In genomic region chr19:3365447-3366103, GRCh38 we compare ENCODE assay signal across 8 cellular contexts. TPM values are rescaled to one million over a fixed set of nuclear protein-coding genes. Genes with fewer than 3 reads are reported as not detected.
DNase-seq lines count a peak whose midpoint lies in the region; ATAC-seq and TF ChIP-seq lines count a peak whose summit lies in the region.

No MANE protein-coding gene starts in this region.

- H3K4me1 ChIP-seq in sigmoid colon = peaks cover 0 to 68% (median 60%) of the 10 kb centered on the region in 4 donors

- peaks cover 39% of the 10 kb centered on the region for H3K27me3 Mint-ChIP-seq in activated T-helper 2 cell treated with anti-CD3 and anti-CD28 coated beads, Interferon-gamma antibody, Interleukin-2, Interleukin-4, amounts not matched to agents 10 μg/mL and 5 μg/mL and 100 μg/mL, durations not matched to agents 14 hours and 24 hours and 36 hours (ENCODE audit: low read depth)

- 12 to 15% methylated on average over 17 of the region's 17 CpGs for WGBS in sigmoid colon, 2 donors

- H3K27me3 ChIP-seq in sigmoid colon = no peaks in the 10 kb centered on the region

- no peaks in the 10 kb centered on the region for H3K36me3 Mint-ChIP-seq in activated T-helper 2 cell treated with anti-CD3 and anti-CD28 coated beads, Interferon-gamma antibody, Interleukin-2, Interleukin-4, amounts not matched to agents 10 μg/mL and 5 μg/mL and 100 μg/mL, durations not matched to agents 14 hours and 24 hours and 36 hours (ENCODE audit: low read depth)

- no peaks in the 10 kb centered on the region for H3K9me3 Mint-ChIP-seq in activated T-helper 2 cell treated with anti-CD3 and anti-CD28 coated beads, Interferon-gamma antibody, Interleukin-2, Interleukin-4, amounts not matched to agents 10 μg/mL and 5 μg/mL and 100 μg/mL, durations not matched to agents 14 hours and 24 hours and 36 hours

- H3K4me3 ChIP-seq in LNCaP clone FGC (ENCODE audit: low read depth, low read length) (peak overlapping the region; percentile 92), sigmoid colon (peak overlapping the region; percentile 97 to 100 (median 99))

- peak overlapping the region; percentile 51 for H3K4me3 Mint-ChIP-seq in activated T-helper 2 cell treated with anti-CD3 and anti-CD28 coated beads, Interferon-gamma antibody, Interleukin-2, Interleukin-4, amounts not matched to agents 10 μg/mL and 5 μg/mL and 100 μg/mL, durations not matched to agents 14 hours and 24 hours and 36 hours (ENCODE audit: low read depth)

- no peak for TF ChIP-seq POLR2A in sigmoid colon (IDR thresholded peaks at IDR 0.05)

- TF ChIP-seq EP300 in sigmoid colon (IDR thresholded peaks at IDR 0.05) = peak; percentile 24 to 95 (median 58)

- DNase-seq in D341Med (ENCODE audit: low spot score) (peak; percentile 58), LNCaP clone FGC (ENCODE audit: low read depth) (no peak), left cardiac atrium (peak; percentile 78), sigmoid colon (peak; percentile 94), SW480 (ENCODE audit: low spot score) (no peak), OCI-M2 (lab: John Stamatoyannopoulos, UW; ENCODE audit: unreplicated experiment) (no peak)
- no peak for DNase-seq in activated T-helper 2 cell treated with anti-CD3 and anti-CD28 coated beads, Interferon-gamma antibody, Interleukin-2, Interleukin-4, amounts not matched to agents 10 μg/mL and 5 μg/mL and 100 μg/mL, durations not matched to agents 14 hours and 24 hours and 36 hours (ENCODE audit: low spot score)

- TF ChIP-seq CTCF in LNCaP clone FGC (IDR thresholded peaks at IDR 0.05; ENCODE audit: control insufficient read depth, extremely low read depth, insufficient read depth) = no peak
- no peak for TF ChIP-seq CTCF in sigmoid colon (IDR thresholded peaks at IDR 0.05)

- H3K27ac ChIP-seq in sigmoid colon = peak overlapping the region; percentile 98 to 100 (median 100)

- intact Hi-C loops in activated T-helper 2 cell treated with anti-CD3 and anti-CD28 coated beads, Interferon-gamma antibody, Interleukin-2, Interleukin-4, amounts not matched to agents 10 μg/mL and 5 μg/mL and 100 μg/mL, durations not matched to agents 14 hours and 24 hours and 36 hours (cut with micrococcal nuclease) = no loop called here
- intact Hi-C loops in left cardiac atrium (cut with DNase I) = loop anchor here (5.0 kb wide), 2 partner anchors 37 to 42 kb away; no protein-coding TSS in a partner anchor
- intact Hi-C loops in sigmoid colon (cut with DNase I) = loop anchor here (2.0 to 5.0 kb wide), 2 partner anchors 63 to 87 kb away; no protein-coding TSS in a partner anchor

- no peaks in the 10 kb centered on the region for H3K36me3 ChIP-seq in sigmoid colon

- no peak overlapping the region for H3K27ac Mint-ChIP-seq in activated T-helper 2 cell treated with anti-CD3 and anti-CD28 coated beads, Interferon-gamma antibody, Interleukin-2, Interleukin-4, amounts not matched to agents 10 μg/mL and 5 μg/mL and 100 μg/mL, durations not matched to agents 14 hours and 24 hours and 36 hours

- no peaks in the 10 kb centered on the region for H3K9me3 ChIP-seq in sigmoid colon

- ATAC-seq in left cardiac atrium = peak; percentile 31 to 44
- no peak for ATAC-seq in GM19324 (IDR thresholded peaks at IDR 0.05; ENCODE audit: low FRiP score, unreplicated experiment)

- peaks cover 18% of the 10 kb centered on the region for H3K4me1 Mint-ChIP-seq in activated T-helper 2 cell treated with anti-CD3 and anti-CD28 coated beads, Interferon-gamma antibody, Interleukin-2, Interleukin-4, amounts not matched to agents 10 μg/mL and 5 μg/mL and 100 μg/mL, durations not matched to agents 14 hours and 24 hours and 36 hours (ENCODE audit: low read depth)

RNA-seq across cellular contexts. Expression of gene NFIC, which starts 0.8 kb away (rescaled TPM):
- 16.5 and 17.3 TPM in 2 replicates for total RNA-seq in activated T-helper 2 cell treated with anti-CD3 and anti-CD28 coated beads, Interferon-gamma antibody, Interleukin-2, Interleukin-4, amounts not matched to agents 10 μg/mL and 5 μg/mL and 100 μg/mL, durations not matched to agents 14 hours and 24 hours and 36 hours
- total RNA-seq in left cardiac atrium = 100 to 1,000 TPM; 144 to 173 TPM
- 100 to 1,000 TPM in 1 of 4 donors, 10 to 100 TPM in 3; 63.2 to 114 (median 74.2) TPM for total RNA-seq in sigmoid colon
- 10 to 100 TPM in 2 of 3 donors, 1 to 10 TPM in 1; 9.0 to 45.7 (median 10.2) TPM for polyA plus RNA-seq in sigmoid colon

Comparison
In these comparisons a context has a peak if more than half of its experiments do, and no peak if none do; other contexts are left out.
1. DNase-seq: peak in D341Med (single experiment), left cardiac atrium (single experiment) and sigmoid colon (single experiment); none in LNCaP clone FGC (single experiment), activated T-helper 2 cell treated with anti-CD3 and anti-CD28 coated beads, Interferon-gamma antibody, Interleukin-2, Interleukin-4, amounts not matched to agents 10 μg/mL and 5 μg/mL and 100 μg/mL, durations not matched to agents 14 hours and 24 hours and 36 hours (single experiment), SW480 (single experiment) and OCI-M2 (single experiment).